20 cellular contexts compared by ENCODE assay signal in the genomic region with DNA sequence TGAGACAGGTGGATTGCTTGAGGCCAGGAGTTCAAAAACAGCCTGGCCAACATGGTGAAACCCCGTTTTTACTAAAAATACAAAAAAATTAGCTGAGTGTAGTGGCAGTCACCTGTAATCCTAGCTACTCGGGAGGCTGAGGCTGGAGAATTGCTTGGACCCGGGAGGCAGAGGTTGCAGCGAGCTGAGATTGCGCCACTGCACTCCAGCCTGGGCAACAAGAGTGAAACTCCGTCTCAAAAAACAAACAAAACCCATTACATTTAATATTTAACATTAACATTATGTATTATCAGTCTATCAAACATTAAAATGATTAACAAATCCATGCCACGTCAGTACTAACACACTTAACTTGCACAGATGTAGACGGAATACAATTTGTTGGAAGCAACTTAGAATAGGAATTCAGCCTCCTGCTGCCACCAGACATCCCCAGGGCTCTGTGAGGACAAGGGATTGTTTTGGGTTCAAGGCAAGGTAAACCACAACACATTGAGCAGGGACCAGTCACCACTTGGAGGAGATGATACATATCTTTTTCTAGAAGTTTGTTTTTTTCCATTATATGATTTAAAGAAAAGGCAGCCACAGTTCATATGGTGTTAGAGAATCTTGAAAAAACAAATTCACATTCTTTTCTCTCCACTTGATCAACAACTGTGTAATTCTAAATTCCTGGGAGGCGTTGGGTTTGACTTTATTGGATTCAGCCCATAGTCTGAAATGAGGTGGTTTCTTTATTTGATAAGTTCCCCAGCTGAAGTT.
DNase-seq lines count a peak whose midpoint lies in the region; ATAC-seq, FAIRE-seq and TF ChIP-seq lines count a peak whose summit lies in the region.
"Had no signal": no experiment of that assay in that cellular context is flagged by ENCODE, and none has a peak within 500 bp of the region (broad histone marks: within the 10 kb centered on the region; RNA-seq: fewer than 3 reads in every experiment).

No MANE protein-coding gene starts in this region.

- TF ChIP-seq POLR2A in A549 (IDR thresholded peaks at IDR 0.05; ENCODE audit: low read length) = no peak

- 6% methylated on average over 9 of the region's 9 CpGs for WGBS in A549 (ENCODE audit: missing lambda C conversion rate)

- CTCF ChIA-PET in A549 (lab: Yijun Ruan, JAX) = interaction anchor here (0.8 to 3.2 kb wide), 10 partner anchors 11 to 182 kb away, joined by 3 to 24 read pairs (median 4); no protein-coding TSS in a partner anchor

- peak overlapping the region; percentile 76 to 92 for H3K27ac ChIP-seq in A549
- H3K27ac ChIP-seq: gastroesophageal sphincter, neural progenitor cell had no signal

- intact Hi-C loops in posterior vena cava (cut with DNase I) = no loop called here

- peak; percentile 67 to 89; a peak in 3 of 5 replicates for TF ChIP-seq EP300 in A549 (IDR thresholded peaks at IDR 0.05)

- TF ChIP-seq RAD21 in A549 (conservative IDR thresholded peaks at IDR 0.05 in 1 of 2, IDR thresholded peaks at IDR 0.05 in 1 of 2) = peak; percentile 17 to 36

- peak overlapping the region; percentile 7; the same call in 1 of the 3 replicates for H3K4me3 ChIP-seq in A549
- H3K4me3 ChIP-seq: colonic mucosa, gastroesophageal sphincter, neural progenitor cell, transverse colon had no signal

- no peaks in the 10 kb centered on the region; the same call in 2 of the 3 replicates for H3K9me3 ChIP-seq in A549
- H3K9me3 ChIP-seq: colonic mucosa, gastroesophageal sphincter, transverse colon had no signal

- H3K4me2 ChIP-seq in A549 = peak overlapping the region; percentile 70
- H3K4me2 ChIP-seq: neural progenitor cell had no signal

- H3K4me1 ChIP-seq in A549 = peaks cover 68% of the 10 kb centered on the region
- H3K4me1 ChIP-seq: colonic mucosa, gastroesophageal sphincter had no signal

- ATAC-seq in A549 (peak; percentile 86 to 88), left lobe of liver (no peak)
- ATAC-seq: activated CD8-positive, alpha-beta memory T cell treated with anti-CD3 and anti-CD28 coated beads, Interleukin-2, amount 10 ng/mL, durations not matched to agents 7 days and 5 days; gastroesophageal sphincter had no signal

- DNase-seq in A549 (ENCODE audit: low read depth in 1 of 2, low spot score in 1 of 2) (peak; percentile 55 to 95), GM04504 (ENCODE audit: low read depth) (peak; percentile 67), astrocyte of the hippocampus (ENCODE audit: low read depth, low spot score) (peak; percentile 86), kidney glomerular epithelial cell (lab: John Stamatoyannopoulos, UW) (peak; percentile 93), NCI-H446 (lab: John Stamatoyannopoulos, UW) (no peak), posterior vena cava (ENCODE audit: low spot score) (no peak), DMS53 (lab: John Stamatoyannopoulos, UW) (no peak), left lobe of liver (ENCODE audit: low spot score) (no peak)
- DNase-seq: activated CD8-positive, alpha-beta memory T cell treated with anti-CD3 and anti-CD28 coated beads, Interleukin-2, amount 10 ng/mL, durations not matched to agents 7 days and 5 days; activated naive CD4-positive, alpha-beta T cell treated with anti-CD3 and anti-CD28 coated beads, Interleukin-2, amount 50 U/mL, for 16 hours; DND-41; H7; left colon; NCI-H146; NCI-H526; Right ventricle myocardium superior; transverse colon had no signal

- POLR2A ChIA-PET in A549 (lab: Yijun Ruan, JAX) = no interaction called here

- FAIRE-seq in A549 (lab: Jason Lieb, UNC) = peak; percentile 7

- TF ChIP-seq CTCF in A549 (IDR thresholded peaks at IDR 0.05) = no peak

TF ChIP-seq in A549, 52 proteins besides CTCF, POLR2A, EP300 and RAD21 (continues in another document):
- TF ChIP-seq RFX5 (IDR thresholded peaks at IDR 0.05) (no peak), SMC3 (IDR thresholded peaks at IDR 0.05) (peak; percentile 27; the same call in 2 of the 3 replicates), GATA3 (IDR thresholded peaks at IDR 0.05; ENCODE audit: borderline replicate concordance) (peak; percentile 95), CBX2 (IDR thresholded peaks at IDR 0.05; ENCODE audit: borderline replicate concordance, low read depth) (no peak), CHD4 (IDR thresholded peaks at IDR 0.05; ENCODE audit: borderline replicate concordance) (no peak), TFCP2L1 (CRISPR knock-in tag; IDR thresholded peaks at IDR 0.05) (no peak), CHD2 (IDR thresholded peaks at IDR 0.05; ENCODE audit: low read length, partially characterized antibody) (no peak), FOXS1 (CRISPR knock-in tag; IDR thresholded peaks at IDR 0.05) (no peak), HDAC2 (IDR thresholded peaks at IDR 0.05) (no peak), RCOR1 (IDR thresholded peaks at IDR 0.05; ENCODE audit: low read depth, low read length) (no peak), JUN (IDR thresholded peaks at IDR 0.05) (peak; percentile 55 to 74; a peak in 4 of 5 replicates), SREBF2 (IDR thresholded peaks at IDR 0.05) (no peak), NR3C1 (IDR thresholded peaks at IDR 0.05) (no peak), POLR2AphosphoS2 (conservative IDR thresholded peaks at IDR 0.05; ENCODE audit: low read length) (no peak), HOXA7 (CRISPR knock-in tag; IDR thresholded peaks at IDR 0.05) (peak; percentile 49; the same call in 1 of the 2 replicates), PHF8 (IDR thresholded peaks at IDR 0.05; ENCODE audit: borderline replicate concordance, low read depth) (no peak), ESRRA (IDR thresholded peaks at IDR 0.05; ENCODE audit: borderline replicate concordance, low read length) (no peak), CEBPB (IDR thresholded peaks at IDR 0.05) (peak; percentile 83 to 92), EHMT2 (IDR thresholded peaks at IDR 0.05; ENCODE audit: low read depth) (no peak), NFE2L2 (conservative IDR thresholded peaks at IDR 0.05; ENCODE audit: low read length) (no peak), KDM5A (IDR thresholded peaks at IDR 0.05) (no peak), RNF2 (IDR thresholded peaks at IDR 0.05; ENCODE audit: borderline replicate concordance, low read depth) (no peak)
- TF ChIP-seq, protein P1, sequence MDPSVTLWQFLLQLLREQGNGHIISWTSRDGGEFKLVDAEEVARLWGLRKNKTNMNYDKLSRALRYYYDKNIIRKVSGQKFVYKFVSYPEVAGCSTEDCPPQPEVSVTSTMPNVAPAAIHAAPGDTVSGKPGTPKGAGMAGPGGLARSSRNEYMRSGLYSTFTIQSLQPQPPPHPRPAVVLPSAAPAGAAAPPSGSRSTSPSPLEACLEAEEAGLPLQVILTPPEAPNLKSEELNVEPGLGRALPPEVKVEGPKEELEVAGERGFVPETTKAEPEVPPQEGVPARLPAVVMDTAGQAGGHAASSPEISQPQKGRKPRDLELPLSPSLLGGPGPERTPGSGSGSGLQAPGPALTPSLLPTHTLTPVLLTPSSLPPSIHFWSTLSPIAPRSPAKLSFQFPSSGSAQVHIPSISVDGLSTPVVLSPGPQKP (IDR thresholded peaks at IDR 0.05; ENCODE audit: low read depth, low read length) = no peak
- TF ChIP-seq, protein P2, sequence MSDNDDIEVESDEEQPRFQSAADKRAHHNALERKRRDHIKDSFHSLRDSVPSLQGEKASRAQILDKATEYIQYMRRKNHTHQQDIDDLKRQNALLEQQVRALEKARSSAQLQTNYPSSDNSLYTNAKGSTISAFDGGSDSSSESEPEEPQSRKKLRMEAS (IDR thresholded peaks at IDR 0.05) = peak; percentile 85
- TF ChIP-seq, protein P3, sequence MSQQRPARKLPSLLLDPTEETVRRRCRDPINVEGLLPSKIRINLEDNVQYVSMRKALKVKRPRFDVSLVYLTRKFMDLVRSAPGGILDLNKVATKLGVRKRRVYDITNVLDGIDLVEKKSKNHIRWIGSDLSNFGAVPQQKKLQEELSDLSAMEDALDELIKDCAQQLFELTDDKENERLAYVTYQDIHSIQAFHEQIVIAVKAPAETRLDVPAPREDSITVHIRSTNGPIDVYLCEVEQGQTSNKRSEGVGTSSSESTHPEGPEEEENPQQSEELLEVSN (IDR thresholded peaks at IDR 0.05; ENCODE audit: borderline replicate concordance, low read depth) = no peak
- TF ChIP-seq, protein P4, sequence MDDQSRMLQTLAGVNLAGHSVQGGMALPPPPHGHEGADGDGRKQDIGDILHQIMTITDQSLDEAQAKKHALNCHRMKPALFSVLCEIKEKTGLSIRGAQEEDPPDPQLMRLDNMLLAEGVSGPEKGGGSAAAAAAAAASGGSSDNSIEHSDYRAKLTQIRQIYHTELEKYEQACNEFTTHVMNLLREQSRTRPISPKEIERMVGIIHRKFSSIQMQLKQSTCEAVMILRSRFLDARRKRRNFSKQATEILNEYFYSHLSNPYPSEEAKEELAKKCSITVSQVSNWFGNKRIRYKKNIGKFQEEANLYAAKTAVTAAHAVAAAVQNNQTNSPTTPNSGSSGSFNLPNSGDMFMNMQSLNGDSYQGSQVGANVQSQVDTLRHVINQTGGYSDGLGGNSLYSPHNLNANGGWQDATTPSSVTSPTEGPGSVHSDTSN (IDR thresholded peaks at IDR 0.05) = peak; percentile 41; the same call in 1 of the 2 replicates
- TF ChIP-seq, protein P5, sequence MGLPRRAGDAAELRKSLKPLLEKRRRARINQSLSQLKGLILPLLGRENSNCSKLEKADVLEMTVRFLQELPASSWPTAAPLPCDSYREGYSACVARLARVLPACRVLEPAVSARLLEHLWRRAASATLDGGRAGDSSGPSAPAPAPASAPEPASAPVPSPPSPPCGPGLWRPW (IDR thresholded peaks at IDR 0.05) = no peak
- TF ChIP-seq, protein P6, sequence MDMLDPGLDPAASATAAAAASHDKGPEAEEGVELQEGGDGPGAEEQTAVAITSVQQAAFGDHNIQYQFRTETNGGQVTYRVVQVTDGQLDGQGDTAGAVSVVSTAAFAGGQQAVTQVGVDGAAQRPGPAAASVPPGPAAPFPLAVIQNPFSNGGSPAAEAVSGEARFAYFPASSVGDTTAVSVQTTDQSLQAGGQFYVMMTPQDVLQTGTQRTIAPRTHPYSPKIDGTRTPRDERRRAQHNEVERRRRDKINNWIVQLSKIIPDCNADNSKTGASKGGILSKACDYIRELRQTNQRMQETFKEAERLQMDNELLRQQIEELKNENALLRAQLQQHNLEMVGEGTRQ (IDR thresholded peaks at IDR 0.05) = no peak
- TF ChIP-seq, protein P7, sequence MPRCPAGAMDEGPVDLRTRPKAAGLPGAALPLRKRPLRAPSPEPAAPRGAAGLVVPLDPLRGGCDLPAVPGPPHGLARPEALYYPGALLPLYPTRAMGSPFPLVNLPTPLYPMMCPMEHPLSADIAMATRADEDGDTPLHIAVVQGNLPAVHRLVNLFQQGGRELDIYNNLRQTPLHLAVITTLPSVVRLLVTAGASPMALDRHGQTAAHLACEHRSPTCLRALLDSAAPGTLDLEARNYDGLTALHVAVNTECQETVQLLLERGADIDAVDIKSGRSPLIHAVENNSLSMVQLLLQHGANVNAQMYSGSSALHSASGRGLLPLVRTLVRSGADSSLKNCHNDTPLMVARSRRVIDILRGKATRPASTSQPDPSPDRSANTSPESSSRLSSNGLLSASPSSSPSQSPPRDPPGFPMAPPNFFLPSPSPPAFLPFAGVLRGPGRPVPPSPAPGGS (IDR thresholded peaks at IDR 0.05) = 0 out of 3 replicates have a peak, but pooled peaks have one; percentile 47

Comparison
In these comparisons a context has a peak if more than half of its experiments do, and no peak if none do; other contexts are left out.
1. DNase-seq: peak in A549 (2 of 2), GM04504 (single experiment), astrocyte of the hippocampus (single experiment) and kidney glomerular epithelial cell (single experiment); none in NCI-H446 (0 of 2), posterior vena cava (single experiment), DMS53 (single experiment) and left lobe of liver (single experiment).